In the genomic region with DNA sequence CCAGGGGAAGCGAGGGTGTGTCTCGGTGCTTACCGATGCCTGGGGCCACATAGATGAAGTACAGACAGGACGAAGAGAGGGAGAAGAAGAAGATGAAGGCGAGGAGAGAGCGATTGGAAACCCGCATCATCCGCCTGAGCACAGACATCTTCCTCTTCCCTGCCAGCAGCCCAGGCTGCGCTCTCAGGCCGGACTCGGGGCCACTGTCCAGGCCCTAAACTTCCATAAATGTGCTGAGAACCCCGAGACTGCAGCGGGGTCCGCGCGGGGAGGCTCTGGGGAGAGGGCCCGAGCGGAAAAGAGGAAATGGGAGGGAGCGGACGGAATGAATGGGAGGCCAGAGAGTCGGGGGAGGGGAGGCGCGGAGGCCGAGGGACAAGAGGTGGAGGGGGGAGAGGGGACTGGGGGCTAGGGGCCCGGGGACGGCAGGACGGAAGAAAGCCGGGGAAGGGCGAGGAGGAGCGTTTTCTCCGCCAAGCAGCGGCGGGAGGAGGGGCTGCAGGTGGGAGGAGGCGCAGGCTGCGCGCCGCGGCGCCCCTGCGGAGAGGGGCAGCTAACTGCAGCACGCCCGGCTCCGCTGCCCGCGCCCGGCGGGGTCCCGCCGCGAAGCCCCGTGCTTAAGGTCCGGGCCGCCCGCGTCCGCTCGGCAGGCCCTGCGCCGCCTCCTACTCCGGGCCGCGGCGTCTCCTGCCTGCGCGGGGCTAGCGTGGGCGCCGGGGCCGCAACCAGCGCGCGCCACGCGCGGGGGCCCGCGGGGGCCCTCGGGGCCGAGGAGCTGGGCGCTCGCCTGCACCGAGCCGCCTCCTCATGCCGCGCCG, we compare ENCODE assay signal across 8 cellular contexts. TPM values are rescaled to one million over a fixed set of nuclear protein-coding genes. Genes with fewer than 3 reads are reported as not detected.
DNase-seq lines count a peak whose midpoint lies in the region; ATAC-seq and TF ChIP-seq lines count a peak whose summit lies in the region.

A gene with protein sequence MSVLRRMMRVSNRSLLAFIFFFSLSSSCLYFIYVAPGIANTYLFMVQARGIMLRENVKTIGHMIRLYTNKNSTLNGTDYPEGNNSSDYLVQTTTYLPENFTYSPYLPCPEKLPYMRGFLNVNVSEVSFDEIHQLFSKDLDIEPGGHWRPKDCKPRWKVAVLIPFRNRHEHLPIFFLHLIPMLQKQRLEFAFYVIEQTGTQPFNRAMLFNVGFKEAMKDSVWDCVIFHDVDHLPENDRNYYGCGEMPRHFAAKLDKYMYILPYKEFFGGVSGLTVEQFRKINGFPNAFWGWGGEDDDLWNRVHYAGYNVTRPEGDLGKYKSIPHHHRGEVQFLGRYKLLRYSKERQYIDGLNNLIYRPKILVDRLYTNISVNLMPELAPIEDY (minus strand): TSS at position 303 of the 818 bp plus-strand sequence. CDS start 155 bp downstream, at position 148.

- no peaks in the 10 kb centered on the region for H3K9me3 ChIP-seq in smooth muscle cell (replicated peaks; ENCODE audit: low read depth)

- POLR2A ChIA-PET in RWPE1 (lab: Yijun Ruan, JAX; ENCODE audit: low non-redundant PET), result interaction anchor here (0.6 kb wide), 1 partner anchor 40 kb away, joined by 4 read pairs; no protein-coding TSS in a partner anchor

- TF ChIP-seq CTCF in RWPE1 (conservative IDR thresholded peaks at IDR 0.05; ENCODE audit: low read depth) (no peak), smooth muscle cell (IDR thresholded peaks at IDR 0.05; ENCODE audit: borderline replicate concordance, insufficient read depth, poor library complexity, severe bottlenecking) (no peak)

- H3K9ac ChIP-seq in smooth muscle cell (ENCODE audit: low read depth), result peak within 1 kb of the TSS; percentile 39

- peak within 1 kb of the TSS; percentile 97 for H2AFZ ChIP-seq in smooth muscle cell (ENCODE audit: low read depth)

- DNase-seq in D341Med (ENCODE audit: low spot score) (peak; percentile 91), RWPE1 (ENCODE audit: low spot score) (peak; percentile 22), brain pericyte (ENCODE audit: low read depth, low spot score) (peak; percentile 13), iPS-NIHi11 (ENCODE audit: low spot score) (peak; percentile 81), smooth muscle cell (lab: John Stamatoyannopoulos, UW; ENCODE audit: unreplicated experiment) (no peak), NCI-H2196 (lab: John Stamatoyannopoulos, UW; ENCODE audit: unreplicated experiment) (no peak)

- peaks cover 36% of the 10 kb centered on the region for H3K4me1 ChIP-seq in smooth muscle cell (ENCODE audit: low read depth)

- peaks cover 21% of the 10 kb centered on the region for H3K79me2 ChIP-seq in smooth muscle cell (ENCODE audit: low read depth)

- H3K27me3 ChIP-seq in smooth muscle cell (ENCODE audit: low read depth), result no peaks in the 10 kb centered on the region

- no peaks in the 10 kb centered on the region for H4K20me1 ChIP-seq in smooth muscle cell (ENCODE audit: low read depth)

- WGBS in smooth muscle cell (ENCODE audit: low lambda C conversion rate), result under 1% methylated on average over 40 of the region's 86 CpGs

- CTCF ChIA-PET in RWPE1 (lab: Yijun Ruan, JAX), result no interaction called here

- H3K4me3 ChIP-seq in smooth muscle cell, result peak within 1 kb of the TSS; percentile 87

- H3K36me3 ChIP-seq in smooth muscle cell (ENCODE audit: low read depth), result no peaks in the 10 kb centered on the region

- H3K4me2 ChIP-seq in smooth muscle cell, result peak within 1 kb of the TSS; percentile 100

- ATAC-seq in GM19395 (IDR thresholded peaks at IDR 0.05; ENCODE audit: unreplicated experiment), result peak; percentile 46
- ATAC-seq in HG03432 (IDR thresholded peaks at IDR 0.05; ENCODE audit: unreplicated experiment), result peak; percentile 41

- peak within 1 kb of the TSS; percentile 88 for H3K27ac ChIP-seq in RWPE1
- no peak within 1 kb of the TSS for H3K27ac ChIP-seq in smooth muscle cell (ENCODE audit: low read depth)

- H3F3A ChIP-seq in smooth muscle cell (ENCODE audit: low read depth), result peaks cover 14% of the 10 kb centered on the region

RNA-seq across cellular contexts. Expression of the gene that starts here (rescaled TPM):
- total RNA-seq in smooth muscle cell, result 14.4 and 15.1 TPM in 2 replicates
- 1.7 and 4.0 TPM in 2 replicates for polyA plus RNA-seq in smooth muscle cell

Comparison
In these comparisons a context has a peak if more than half of its experiments do, and no peak if none do; other contexts are left out.
1. DNase-seq: peak in D341Med (single experiment), RWPE1 (single experiment), brain pericyte (single experiment) and iPS-NIHi11 (single experiment); none in smooth muscle cell (single experiment) and NCI-H2196 (single experiment).